In the genomic region with DNA sequence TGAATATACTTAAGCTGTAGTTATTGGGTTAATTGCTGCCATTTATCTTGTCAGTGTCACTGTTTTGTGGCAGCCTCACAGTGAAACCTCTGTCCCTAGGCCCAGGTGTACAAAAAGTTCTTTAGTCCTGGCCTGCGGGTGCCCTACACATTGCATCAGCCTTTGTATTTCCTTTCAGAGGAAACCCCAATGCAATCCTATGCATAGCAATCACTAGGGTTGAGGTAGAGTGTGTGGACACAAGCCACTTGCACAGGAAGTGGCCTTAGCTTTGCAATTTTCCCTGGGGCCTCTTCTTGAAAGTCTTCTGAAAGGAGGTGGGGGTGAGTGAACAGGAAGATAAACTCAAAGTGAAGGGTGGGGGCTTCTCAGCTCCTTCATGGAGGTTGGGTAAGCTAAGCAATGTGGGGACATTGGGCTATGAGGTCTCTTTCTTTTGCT, we compare ENCODE assay signal across 9 cellular contexts. TPM values are rescaled to one million over a fixed set of nuclear protein-coding genes. Genes with fewer than 3 reads are reported as not detected.
DNase-seq lines count a peak whose midpoint lies in the region; ATAC-seq, FAIRE-seq and TF ChIP-seq lines count a peak whose summit lies in the region.
"Had no signal": no experiment of that assay in that cellular context is flagged by ENCODE, and none has a peak within 500 bp of the region (broad histone marks: within the 10 kb centered on the region; RNA-seq: fewer than 3 reads in every experiment).

No MANE protein-coding gene starts in this region.

- H4K20me1 ChIP-seq in Karpas-422 (ENCODE audit: insufficient read depth, low read depth, low read length) = no peaks in the 10 kb centered on the region

- in situ Hi-C loops in KBM-7 (cut with MboI; ENCODE audit: low pct_unique_long_range_greater_than_20kb, low sequenced_read_pairs) = loop anchor here (25.0 kb wide), 1 partner anchor 425 kb away; no protein-coding TSS in a partner anchor

- DNase-seq in GM12892 (ENCODE audit: insufficient read length) = no peak
- DNase-seq in KBM-7 = peak; percentile 95
- DNase-seq in epithelial cell of esophagus (ENCODE audit: low read depth) = peak; percentile 0
- no peak for DNase-seq in NCI-H2107 treated with DMSO at 0.1 percent for 48 hours (lab: John Stamatoyannopoulos, UW; ENCODE audit: unreplicated experiment)
- no peak for DNase-seq in RPMI8226
- no peak for DNase-seq in Karpas-422
- DNase-seq: NCI-H82 had no signal

- no peak overlapping the region for H3K4me2 ChIP-seq in Karpas-422 (ENCODE audit: low read depth, low read length, poor library complexity, severe bottlenecking)

- H3K4me3 ChIP-seq in epithelial cell of esophagus (ENCODE audit: low read length) = no peak overlapping the region
- no peak overlapping the region for H3K4me3 ChIP-seq in Karpas-422 (ENCODE audit: low read length)

- H3K27ac ChIP-seq in Karpas-422 (ENCODE audit: low read length) = no peak overlapping the region

- FAIRE-seq in GM12892 (lab: Jason Lieb, UNC) = peak; percentile 96

- H3K9me3 ChIP-seq in Karpas-422 (ENCODE audit: low read length) = no peaks in the 10 kb centered on the region

- H3K9ac ChIP-seq in Karpas-422 (ENCODE audit: low read length) = no peak overlapping the region

- no peaks in the 10 kb centered on the region for H3K9me2 ChIP-seq in Karpas-422 (replicated peaks; ENCODE audit: insufficient read depth, low read length)

- no peak for TF ChIP-seq CTCF in epithelial cell of esophagus (IDR thresholded peaks at IDR 0.05; ENCODE audit: insufficient read depth, low read depth, low read length, missing control alignments)

- no peaks in the 10 kb centered on the region for H3K36me3 ChIP-seq in Karpas-422 (ENCODE audit: insufficient read depth, low read length)

- H3K79me2 ChIP-seq in Karpas-422 (ENCODE audit: low read length) = no peaks in the 10 kb centered on the region

- H2AFZ ChIP-seq in Karpas-422 (ENCODE audit: low read length) = no peak overlapping the region

- no peaks in the 10 kb centered on the region for H3K27me3 ChIP-seq in Karpas-422 (ENCODE audit: low read length)

- TF ChIP-seq POLR2A in GM12892 (IDR thresholded peaks at IDR 0.05; ENCODE audit: low read depth, low read length) = no peak

- ATAC-seq in GM21529 (IDR thresholded peaks at IDR 0.05; ENCODE audit: unreplicated experiment) = peak; percentile 53
- no peak for ATAC-seq in GM21360 (IDR thresholded peaks at IDR 0.05; ENCODE audit: unreplicated experiment)

- H3K4me1 ChIP-seq in Karpas-422 (ENCODE audit: low read length) = no peaks in the 10 kb centered on the region; the same call in 1 of the 2 replicates

RNA-seq across cellular contexts. Expression of gene VSIG4, which starts 27.8 kb away (rescaled TPM):
- polyA plus RNA-seq in GM12892 (2012; ENCODE audit: missing spikeins) = not detected
- not detected in 2 replicates for total RNA-seq in Karpas-422 (2014; rRNA removed; shearing (Covaris generic); ENCODE audit: low replicate concordance)

Comparison
In these comparisons a context has a peak if more than half of its experiments do, and no peak if none do; other contexts are left out.
1. DNase-seq: peak in KBM-7 (single experiment) and epithelial cell of esophagus (single experiment); none in GM12892 (single experiment), NCI-H2107 treated with DMSO at 0.1 percent for 48 hours (single experiment), RPMI8226 (single experiment) and Karpas-422 (single experiment).